Comparison of ENCODE assay signal across 7 cellular contexts in genomic region chr1:983736-984475, GRCh38. TPM values are rescaled to one million over a fixed set of nuclear protein-coding genes. Genes with fewer than 3 reads are reported as not detected.
DNase-seq lines count a peak whose midpoint lies in the region; ATAC-seq and TF ChIP-seq lines count a peak whose summit lies in the region.
"Had no signal": no experiment of that assay in that cellular context is flagged by ENCODE, and none has a peak within 500 bp of the region (broad histone marks: within the 10 kb centered on the region; RNA-seq: fewer than 3 reads in every experiment).

No MANE protein-coding gene starts in this region.

- H3K9me3 ChIP-seq in thyroid gland: no peaks in the 10 kb centered on the region

- no peak overlapping the region for H3K27ac ChIP-seq in thyroid gland
- H3K27ac ChIP-seq: epithelial cell of prostate had no signal

- peak; percentile 50 to 98 (median 64) for TF ChIP-seq CTCF in thyroid gland (IDR thresholded peaks at IDR 0.05)

- peak; percentile 22 for DNase-seq in DMS79 treated with DMSO at 0.1 percent for 48 hours (lab: John Stamatoyannopoulos, UW)
- DNase-seq in DMS79 (lab: John Stamatoyannopoulos, UW): no peak
- peak; percentile 52 for DNase-seq in activated T-cell treated with anti-CD3 and anti-CD28 coated beads for 48 hours (ENCODE audit: low read depth)
- DNase-seq in iPS-NIHi7 (ENCODE audit: extremely low spot score): peak; percentile 91
- DNase-seq in thyroid gland: peak; percentile 40

- 29 to 53% methylated on average over 12 to 25 of the region's 32 CpGs for WGBS in thyroid gland, 2 donors

- no peak for TF ChIP-seq POLR2A in thyroid gland (IDR thresholded peaks at IDR 0.05)

- no peaks in the 10 kb centered on the region for H3K36me3 ChIP-seq in thyroid gland

- no peaks in the 10 kb centered on the region for H3K27me3 ChIP-seq in thyroid gland

- no peak overlapping the region for H3K4me3 ChIP-seq in thyroid gland (replicated peaks in 1 of 3)

- no peak for ATAC-seq in GM18873 (IDR thresholded peaks at IDR 0.05; ENCODE audit: low FRiP score, unreplicated experiment)

- intact Hi-C loops in thyroid gland (cut with DNase I): loop anchor here (2.0 kb wide), 1 partner anchor 83 kb away; no protein-coding TSS in a partner anchor

- no peaks in the 10 kb centered on the region for H3K4me1 ChIP-seq in thyroid gland

RNA-seq across cellular contexts. Expression of gene PERM1, which starts 2.0 kb away (rescaled TPM):
- under 1 TPM in 1 of 4 donors, not detected in 3; 0.22 TPM for total RNA-seq in thyroid gland

RNA-seq across cellular contexts. Expression of gene HES4, which starts 16.0 kb away (rescaled TPM):
- total RNA-seq in thyroid gland: 10 to 100 TPM in 3 of 4 donors, 1 to 10 TPM in 1; 5.0 to 29.2 (median 18.6) TPM

RNA-seq across cellular contexts. Expression of gene PLEKHN1, which starts 17.6 kb away (rescaled TPM):
- total RNA-seq in thyroid gland: under 1 TPM in 2 of 4 donors, not detected in 2; 0.25 to 0.27 TPM

RNA-seq across cellular contexts. Expression of gene KLHL17, which starts 23.5 kb away (rescaled TPM):
- 10 to 100 TPM in 2 of 4 donors, 1 to 10 TPM in 2; 3.4 to 10.9 (median 10.3) TPM for total RNA-seq in thyroid gland

RNA-seq across cellular contexts. Expression of gene NOC2L, which starts 24.9 kb away (rescaled TPM):
- 10 to 100 TPM; 31.9 to 39.8 (median 34.6) TPM for total RNA-seq in thyroid gland
